Comparison of ENCODE assay signal across 19 cellular contexts in the genomic region with DNA sequence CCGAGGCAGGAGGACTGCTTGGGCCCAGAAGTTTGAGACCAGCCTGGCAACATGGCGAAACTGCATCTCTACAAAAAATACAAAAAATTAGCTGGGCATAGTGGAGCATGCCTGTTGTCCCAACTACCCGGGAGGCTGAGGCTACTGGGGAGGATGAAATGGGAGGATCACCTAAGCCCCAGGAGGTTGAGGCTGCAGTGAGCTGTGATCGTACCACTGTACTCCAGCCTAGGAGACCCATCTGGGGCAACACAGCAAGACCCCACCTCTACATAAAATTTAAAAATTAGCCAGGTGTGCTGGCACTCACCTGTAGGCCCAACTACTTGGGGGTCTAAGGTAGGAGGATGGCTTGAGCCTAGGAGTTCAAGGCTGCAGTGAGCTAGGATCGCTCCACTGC. TPM values are rescaled to one million over a fixed set of nuclear protein-coding genes. Genes with fewer than 3 reads are reported as not detected.
A peak's percentile ranks its signal among the peaks of the same experiment; 100 is the strongest.
DNase-seq lines count a peak whose midpoint lies in the region; ATAC-seq and TF ChIP-seq lines count a peak whose summit lies in the region.
"Had no signal": no experiment of that assay in that cellular context is flagged by ENCODE, and none has a peak within 500 bp of the region (broad histone marks: within the 10 kb centered on the region; RNA-seq: fewer than 3 reads in every experiment).

No MANE protein-coding gene starts in this region.

- H2BK15ac ChIP-seq in mesenchymal stem cell (ENCODE audit: low read depth, poor library complexity, severe bottlenecking), result no peak overlapping the region

- no peaks in the 10 kb centered on the region for H3K27me3 ChIP-seq in GM23338 (ENCODE audit: insufficient read depth)
- H3K27me3 ChIP-seq in mesenchymal stem cell (ENCODE audit: control insufficient read depth in 1 of 2, insufficient read depth in 1 of 2, low read length in 2 of 2), result no peaks in the 10 kb centered on the region
- H3K27me3 ChIP-seq: esophagus muscularis mucosa, pancreas, sigmoid colon had no signal

- H4K91ac ChIP-seq in mesenchymal stem cell (ENCODE audit: low read length), result no peak overlapping the region

- peak overlapping the region; percentile 57 for H3K4me3 Mint-ChIP-seq in activated CD8-positive, alpha-beta T cell treated with anti-CD3 and anti-CD28 coated beads for 36 hours
- no peak overlapping the region for H3K4me3 Mint-ChIP-seq in activated CD8-positive, alpha-beta T cell treated with anti-CD3 and anti-CD28 coated beads, Interleukin-2, amount 10 ng/mL, durations not matched to agents 7 days and 5 days
- H3K4me3 Mint-ChIP-seq in GM23338, result no peak overlapping the region

- POLR2A ChIA-PET in activated CD8-positive, alpha-beta T cell treated with anti-CD3 and anti-CD28 coated beads for 36 hours (lab: Charles Lee), result interaction anchor here (0.6 to 2.5 kb wide), 10 partner anchors 9 to 296 kb away, joined by 3 to 10 read pairs (median 4); a partner anchor contains a TSS
- POLR2A ChIA-PET in activated CD8-positive, alpha-beta T cell treated with anti-CD3 and anti-CD28 coated beads, Interleukin-2, amount 10 ng/mL, durations not matched to agents 7 days and 5 days (lab: Charles Lee), result interaction anchor here (2.0 kb wide), 1 partner anchor 67 kb away, joined by 7 read pairs; a partner anchor contains a TSS
- POLR2A ChIA-PET in RWPE1 (lab: Yijun Ruan, JAX; ENCODE audit: low non-redundant PET), result no interaction called here

- H3K14ac ChIP-seq in mesenchymal stem cell (ENCODE audit: low read length in 2 of 2), result no peak overlapping the region

- peaks cover 63% of the 10 kb centered on the region for H3K79me2 ChIP-seq in GM23338 (replicated peaks; ENCODE audit: insufficient read depth)

- ATAC-seq in activated CD8-positive, alpha-beta T cell treated with anti-CD3 and anti-CD28 coated beads for 36 hours, result no peak
- no peak for ATAC-seq in activated CD8-positive, alpha-beta T cell treated with anti-CD3 and anti-CD28 coated beads, Interleukin-2, amount 10 ng/mL, durations not matched to agents 7 days and 5 days
- no peak for ATAC-seq in GM23338
- ATAC-seq: pancreas had no signal

- H3K4me3 ChIP-seq in GM23338 (peak overlapping the region; percentile 97; the same call in 1 of the 2 replicates), mesenchymal stem cell (ENCODE audit: insufficient read depth in 1 of 2, low read depth in 1 of 2, low read length in 2 of 2) (no peak overlapping the region)
- H3K4me3 ChIP-seq: esophagus muscularis mucosa, sigmoid colon had no signal

- H3K9ac ChIP-seq in mesenchymal stem cell (ENCODE audit: low read length), result peak overlapping the region; percentile 41

- no peak overlapping the region for H3K4ac ChIP-seq in mesenchymal stem cell (ENCODE audit: low read depth in 1 of 2, low read length in 2 of 2)

- CTCF ChIA-PET in activated CD8-positive, alpha-beta T cell treated with anti-CD3 and anti-CD28 coated beads for 36 hours (lab: Charles Lee), result interaction anchor here (0.7 to 3.0 kb wide), 7 partner anchors 9 to 127 kb away, joined by 3 to 16 read pairs (median 8); a partner anchor contains a TSS
- CTCF ChIA-PET in activated CD8-positive, alpha-beta T cell treated with anti-CD3 and anti-CD28 coated beads, Interleukin-2, amount 10 ng/mL, durations not matched to agents 7 days and 5 days (lab: Charles Lee), result interaction anchor here (1.3 to 3.2 kb wide), 5 partner anchors 10 to 96 kb away, joined by 3 to 16 read pairs (median 12); no protein-coding TSS in a partner anchor
- CTCF ChIA-PET in RWPE1 (lab: Yijun Ruan, JAX), result interaction anchor here (0.6 to 0.9 kb wide), 3 partner anchors 47 to 692 kb away, joined by 4 to 7 read pairs (median 4); no protein-coding TSS in a partner anchor

- peaks cover 10% of the 10 kb centered on the region for H3K79me1 ChIP-seq in mesenchymal stem cell (replicated peaks; ENCODE audit: low read length, poor library complexity, severe bottlenecking)

- no peaks in the 10 kb centered on the region for H3K27me3 Mint-ChIP-seq in activated CD8-positive, alpha-beta T cell treated with anti-CD3 and anti-CD28 coated beads for 36 hours
- H3K27me3 Mint-ChIP-seq in activated CD8-positive, alpha-beta T cell treated with anti-CD3 and anti-CD28 coated beads, Interleukin-2, amount 10 ng/mL, durations not matched to agents 7 days and 5 days (ENCODE audit: low read depth), result no peaks in the 10 kb centered on the region
- peaks cover 38% of the 10 kb centered on the region for H3K27me3 Mint-ChIP-seq in GM23338 (ENCODE audit: insufficient read depth, low read depth, poor library complexity)

- no peak overlapping the region for H3K18ac ChIP-seq in mesenchymal stem cell (ENCODE audit: low read depth in 1 of 2, low read length in 2 of 2)

- H3K36me3 Mint-ChIP-seq in activated CD8-positive, alpha-beta T cell treated with anti-CD3 and anti-CD28 coated beads for 36 hours (ENCODE audit: low read depth), result peaks cover 4% of the 10 kb centered on the region
- peaks cover 22% of the 10 kb centered on the region for H3K36me3 Mint-ChIP-seq in activated CD8-positive, alpha-beta T cell treated with anti-CD3 and anti-CD28 coated beads, Interleukin-2, amount 10 ng/mL, durations not matched to agents 7 days and 5 days (ENCODE audit: low read depth)
- H3K36me3 Mint-ChIP-seq in GM23338 (ENCODE audit: low read depth), result peaks cover 42% of the 10 kb centered on the region

- TF ChIP-seq CTCF in activated CD8-positive, alpha-beta T cell treated with anti-CD3 and anti-CD28 coated beads for 36 hours (IDR thresholded peaks at IDR 0.05), result no peak
- no peak for TF ChIP-seq CTCF in GM23338 (conservative IDR thresholded peaks at IDR 0.05; ENCODE audit: low read depth in 2 of 2)
- TF ChIP-seq CTCF in RWPE1 (conservative IDR thresholded peaks at IDR 0.05; ENCODE audit: low read depth), result no peak
- TF ChIP-seq CTCF in GM10266 (IDR thresholded peaks at IDR 0.05; ENCODE audit: control insufficient read depth, insufficient read depth, low read depth, missing control alignments), result no peak

- H3K4me1 ChIP-seq in GM23338 (ENCODE audit: insufficient read depth) (peaks cover 7% of the 10 kb centered on the region), mesenchymal stem cell (ENCODE audit: control insufficient read depth, insufficient read depth, low read depth, low read length) (peaks cover 11% of the 10 kb centered on the region)

- H2BK5ac ChIP-seq in mesenchymal stem cell (ENCODE audit: low read depth, low read length, poor library complexity, severe bottlenecking), result no peak overlapping the region

- intact Hi-C loops in activated CD8-positive, alpha-beta T cell treated with anti-CD3 and anti-CD28 coated beads for 36 hours (cut with micrococcal nuclease), result no loop called here

- H2AFZ ChIP-seq in GM23338 (no peak overlapping the region), mesenchymal stem cell (ENCODE audit: low read depth, low read length) (no peak overlapping the region)

- H2AK5ac ChIP-seq in mesenchymal stem cell (ENCODE audit: low read length, severe bottlenecking), result no peak overlapping the region

- no peak overlapping the region for H4K8ac ChIP-seq in mesenchymal stem cell (ENCODE audit: low read length)

- H3K4me2 ChIP-seq in GM23338 (peak overlapping the region; percentile 86; the same call in 1 of the 2 replicates), mesenchymal stem cell (ENCODE audit: low read length, poor library complexity, severe bottlenecking) (no peak overlapping the region)

- H3K4me1 Mint-ChIP-seq in activated CD8-positive, alpha-beta T cell treated with anti-CD3 and anti-CD28 coated beads for 36 hours (ENCODE audit: low read depth), result peaks cover 31% of the 10 kb centered on the region
- peaks cover 20% of the 10 kb centered on the region for H3K4me1 Mint-ChIP-seq in activated CD8-positive, alpha-beta T cell treated with anti-CD3 and anti-CD28 coated beads, Interleukin-2, amount 10 ng/mL, durations not matched to agents 7 days and 5 days (ENCODE audit: low read depth)
- peaks cover 12% of the 10 kb centered on the region; the same call in 2 of the 3 replicates for H3K4me1 Mint-ChIP-seq in GM23338

- no peaks in the 10 kb centered on the region for H3K9me2 ChIP-seq in GM23338 (ENCODE audit: insufficient read depth)

- no peak overlapping the region for H2BK12ac ChIP-seq in mesenchymal stem cell (ENCODE audit: low read length in 2 of 2)

- H3F3A ChIP-seq in GM23338 (replicated peaks; ENCODE audit: low read depth), result peaks cover 31% of the 10 kb centered on the region

- H3K9me3 ChIP-seq in mesenchymal stem cell (ENCODE audit: control insufficient read depth, low read length), result no peaks in the 10 kb centered on the region
- H3K9me3 ChIP-seq: esophagus muscularis mucosa, pancreas, sigmoid colon had no signal

- no peaks in the 10 kb centered on the region for H3K9me3 Mint-ChIP-seq in activated CD8-positive, alpha-beta T cell treated with anti-CD3 and anti-CD28 coated beads for 36 hours
- no peaks in the 10 kb centered on the region for H3K9me3 Mint-ChIP-seq in activated CD8-positive, alpha-beta T cell treated with anti-CD3 and anti-CD28 coated beads, Interleukin-2, amount 10 ng/mL, durations not matched to agents 7 days and 5 days (ENCODE audit: insufficient read depth)
- peaks cover 10% of the 10 kb centered on the region for H3K9me3 Mint-ChIP-seq in GM23338

- 100% methylated on average over 2 of the region's 5 CpGs for WGBS in mesenchymal stem cell

- H2BK120ac ChIP-seq in mesenchymal stem cell (ENCODE audit: low read depth, low read length), result no peak overlapping the region

- H4K20me1 ChIP-seq in GM23338 (replicated peaks; ENCODE audit: insufficient read depth), result peaks cover 23% of the 10 kb centered on the region

- no peak overlapping the region for H3K23ac ChIP-seq in mesenchymal stem cell (ENCODE audit: low read length in 2 of 2)

- no peak overlapping the region for H3K27ac Mint-ChIP-seq in activated CD8-positive, alpha-beta T cell treated with anti-CD3 and anti-CD28 coated beads for 36 hours
- no peak overlapping the region for H3K27ac Mint-ChIP-seq in activated CD8-positive, alpha-beta T cell treated with anti-CD3 and anti-CD28 coated beads, Interleukin-2, amount 10 ng/mL, durations not matched to agents 7 days and 5 days
- H3K27ac Mint-ChIP-seq in GM23338, result no peak overlapping the region

- no peak overlapping the region; the same call in 1 of the 2 replicates for H3K27ac ChIP-seq in GM23338 (ENCODE audit: low read depth)
- H3K27ac ChIP-seq in RWPE1, result peak overlapping the region; percentile 63
- H3K27ac ChIP-seq in mesenchymal stem cell (ENCODE audit: low read length, poor library complexity, severe bottlenecking), result no peak overlapping the region
- H3K27ac ChIP-seq: esophagus muscularis mucosa, pancreas, sigmoid colon had no signal

- H3K36me3 ChIP-seq in GM23338 (ENCODE audit: insufficient read depth), result no peaks in the 10 kb centered on the region; the same call in 1 of the 2 replicates
- H3K36me3 ChIP-seq in mesenchymal stem cell (ENCODE audit: control insufficient read depth in 1 of 2, insufficient read depth in 2 of 2, low read depth in 1 of 2, low read length in 2 of 2), result peaks cover 0 to 19% of the 10 kb centered on the region in 2 experiments
- H3K36me3 ChIP-seq: pancreas, sigmoid colon had no signal

- no peak for DNase-seq in activated CD8-positive, alpha-beta T cell treated with anti-CD3 and anti-CD28 coated beads for 36 hours
- DNase-seq in activated CD8-positive, alpha-beta T cell treated with anti-CD3 and anti-CD28 coated beads, Interleukin-2, amount 10 ng/mL, durations not matched to agents 7 days and 5 days, result no peak
- no peak for DNase-seq in GM23338 (ENCODE audit: low spot score)
- no peak for DNase-seq in RWPE1 (ENCODE audit: low spot score)
- DNase-seq in mesenchymal stem cell, result no peak
- no peak for DNase-seq in mesenteric fat pad (ENCODE audit: low spot score)
- no peak for DNase-seq in GM10266 (ENCODE audit: extremely low spot score)
- no peak for DNase-seq in GF-D8 (lab: John Stamatoyannopoulos, UW)
- DNase-seq: ACHN; EL; Kasumi-1; NCI-H1417 treated with DMSO at 0.1 percent for 48 hours; NCI-H2171 treated with DMSO at 0.1 percent for 48 hours; NCI-H748 treated with DMSO at 0.1 percent for 48 hours; pancreas; sigmoid colon; stimulated activated CD4-positive, alpha-beta T cell treated with anti-CD3 and anti-CD28 coated beads, Interleukin-2, amount 100 ng/mL, for 24 hours; SW 1271 had no signal

RNA-seq across cellular contexts. Expression of a gene that starts 1.8 kb away (rescaled TPM):
- total RNA-seq in activated CD8-positive, alpha-beta T cell treated with anti-CD3 and anti-CD28 coated beads for 36 hours, result 10 to 100 TPM; 65.9 to 70.1 TPM
- 10 to 100 TPM; 33.3 to 40.3 TPM for total RNA-seq in activated CD8-positive, alpha-beta T cell treated with anti-CD3 and anti-CD28 coated beads, Interleukin-2, amount 10 ng/mL, durations not matched to agents 7 days and 5 days
- 84.1 and 113 TPM in 2 replicates for total RNA-seq in GM23338 (2014; rRNA removed; shearing (Covaris generic))
- 283 and 331 TPM in 2 replicates for polyA plus RNA-seq in GM23338 (2016; fragmentation: Nextera tagmentation; extraction: Ambion mirVana)
- polyA plus RNA-seq in mesenchymal stem cell (2013, experiment 1 of 2), result 39.3 TPM
- polyA plus RNA-seq in mesenchymal stem cell (2013, experiment 2 of 2), result 43.3 TPM
- total RNA-seq in mesenteric fat pad, result 38.2 TPM

RNA-seq across cellular contexts. Expression of a gene that starts 22.3 kb away (rescaled TPM):
- not detected for total RNA-seq in activated CD8-positive, alpha-beta T cell treated with anti-CD3 and anti-CD28 coated beads for 36 hours
- not detected for total RNA-seq in activated CD8-positive, alpha-beta T cell treated with anti-CD3 and anti-CD28 coated beads, Interleukin-2, amount 10 ng/mL, durations not matched to agents 7 days and 5 days
- 15.5 and 16.9 TPM in 2 replicates for total RNA-seq in GM23338 (2014; rRNA removed; shearing (Covaris generic))
- 7.1 and 8.0 TPM in 2 replicates for polyA plus RNA-seq in GM23338 (2016; fragmentation: Nextera tagmentation; extraction: Ambion mirVana)
- polyA plus RNA-seq in mesenchymal stem cell (2013, experiment 1 of 2), result 127 TPM
- 127 TPM for polyA plus RNA-seq in mesenchymal stem cell (2013, experiment 2 of 2)
- 26.6 TPM for total RNA-seq in mesenteric fat pad

RNA-seq across cellular contexts. Expression of a gene that starts 33.5 kb away (rescaled TPM):
- under 1 TPM; 0.49 to 0.77 TPM for total RNA-seq in activated CD8-positive, alpha-beta T cell treated with anti-CD3 and anti-CD28 coated beads for 36 hours
- total RNA-seq in activated CD8-positive, alpha-beta T cell treated with anti-CD3 and anti-CD28 coated beads, Interleukin-2, amount 10 ng/mL, durations not matched to agents 7 days and 5 days, result under 1 TPM; 0.16 TPM
- 9.0 and 10.2 TPM in 2 replicates for total RNA-seq in GM23338 (2014; rRNA removed; shearing (Covaris generic))
- 8.2 and 8.8 TPM in 2 replicates for polyA plus RNA-seq in GM23338 (2016; fragmentation: Nextera tagmentation; extraction: Ambion mirVana)
- polyA plus RNA-seq in mesenchymal stem cell (2013, experiment 1 of 2), result 20.9 TPM
- polyA plus RNA-seq in mesenchymal stem cell (2013, experiment 2 of 2), result 19.9 TPM
- 14.2 TPM for total RNA-seq in mesenteric fat pad

Comparison
In these comparisons a context has a peak if more than half of its experiments do, and no peak if none do; other contexts are left out.
1. RNA of a gene that starts 22.3 kb away (total RNA-seq): 26.6 TPM in mesenteric fat pad (single experiment) and 15.5 to 16.9 TPM in GM23338; not detected in activated CD8-positive, alpha-beta T cell treated with anti-CD3 and anti-CD28 coated beads for 36 hours and not detected in activated CD8-positive, alpha-beta T cell treated with anti-CD3 and anti-CD28 coated beads, Interleukin-2, amount 10 ng/mL, durations not matched to agents 7 days and 5 days; every median in the first group is over 10 times any median in the second.